Comparison of ENCODE assay signal across 8 cellular contexts in genomic region chr2:120012771-120013568, GRCh38. TPM values are rescaled to one million over a fixed set of nuclear protein-coding genes. Genes with fewer than 3 reads are reported as not detected.
DNase-seq lines count a peak whose midpoint lies in the region; ATAC-seq, FAIRE-seq and TF ChIP-seq lines count a peak whose summit lies in the region.

Gene EPB41L5 (plus strand): TSS chr2:120013077. CDS start chr2:120019085, 6,008 bp downstream.

- H3K79me2 ChIP-seq in keratinocyte (ENCODE audit: control insufficient read depth, insufficient read depth, low read length) = peaks cover 19% of the 10 kb centered on the region

- POLR2A ChIA-PET in AG04449 (lab: Yijun Ruan, JAX) = interaction anchor here (0.8 to 0.9 kb wide), 2 partner anchors 57 to 146 kb away, joined by 3 to 4 read pairs; no protein-coding TSS in a partner anchor

- peaks cover 2% of the 10 kb centered on the region for H3K9me1 ChIP-seq in keratinocyte (ENCODE audit: control insufficient read depth, extremely low read depth, insufficient read depth, low read length)

- H3K36me3 Mint-ChIP-seq in central memory CD8-positive, alpha-beta T cell (ENCODE audit: insufficient read depth) = peaks cover 5% of the 10 kb centered on the region

- peak within 1 kb of the TSS; percentile 58 for H3K4me3 Mint-ChIP-seq in central memory CD8-positive, alpha-beta T cell

- no peaks in the 10 kb centered on the region for H3K9me3 ChIP-seq in keratinocyte (ENCODE audit: control insufficient read depth, low read depth, low read length)

- H2AFZ ChIP-seq in keratinocyte (ENCODE audit: control insufficient read depth, low read length) = peak within 1 kb of the TSS; percentile 89

- H3K9ac ChIP-seq in keratinocyte (ENCODE audit: control insufficient read depth, extremely low read depth, insufficient read depth, low read length) = peak within 1 kb of the TSS; percentile 90

- no peaks in the 10 kb centered on the region for H3K9me3 Mint-ChIP-seq in central memory CD8-positive, alpha-beta T cell

- dilution Hi-C loops in keratinocyte (cut with MboI; ENCODE audit: extremely low pct_ligation_motif_present, low sequenced_read_pairs) = no loop called here

- CTCF ChIA-PET in AG04449 (lab: Yijun Ruan, JAX) = interaction anchor here (0.8 to 1.3 kb wide), 4 partner anchors 9 to 162 kb away, joined by 3 to 4 read pairs (median 3); no protein-coding TSS in a partner anchor

- peak within 1 kb of the TSS; percentile 97 for H3K4me2 ChIP-seq in keratinocyte (ENCODE audit: control insufficient read depth, extremely low read depth, insufficient read depth, low read depth, low read length)

- H3K36me3 ChIP-seq in keratinocyte (ENCODE audit: control insufficient read depth in 2 of 2, extremely low read depth in 1 of 2, insufficient read depth in 2 of 2, low read length in 2 of 2) = no peaks in the 10 kb centered on the region

- FAIRE-seq in keratinocyte (lab: Jason Lieb, UNC) = peak; percentile 5

- H3K4me1 Mint-ChIP-seq in central memory CD8-positive, alpha-beta T cell = peaks cover 20% of the 10 kb centered on the region

- peak; percentile 81 for ATAC-seq in GM18873 (IDR thresholded peaks at IDR 0.05; ENCODE audit: low FRiP score, unreplicated experiment)
- ATAC-seq in HG03135 (IDR thresholded peaks at IDR 0.05; ENCODE audit: unreplicated experiment) = peak; percentile 92
- peak; percentile 89 for ATAC-seq in central memory CD8-positive, alpha-beta T cell (replicated peaks; ENCODE audit: extremely low read depth, poor library complexity, severe bottlenecking)

- H3K4me3 ChIP-seq in AG04449 (ENCODE audit: low read depth, low read length) (peak within 1 kb of the TSS; percentile 84), keratinocyte (ENCODE audit: control insufficient read depth in 2 of 3, extremely low read depth in 1 of 3, insufficient read depth in 2 of 3, low read depth in 1 of 3, low read length in 3 of 3) (peak within 1 kb of the TSS; percentile 79 to 88 (median 88))

- no peaks in the 10 kb centered on the region for H3K27me3 Mint-ChIP-seq in central memory CD8-positive, alpha-beta T cell

- no peaks in the 10 kb centered on the region for H4K20me1 ChIP-seq in keratinocyte (ENCODE audit: control insufficient read depth, extremely low read depth, insufficient read depth, low read length)

- no peak for TF ChIP-seq CTCF in AG04449 (IDR thresholded peaks at IDR 0.05; ENCODE audit: insufficient read depth, low read length, missing control alignments)
- TF ChIP-seq CTCF in keratinocyte (optimal IDR thresholded peaks at IDR 0.05 in 1 of 3, IDR thresholded peaks at IDR 0.05 in 1 of 3, conservative IDR thresholded peaks at IDR 0.05 in 1 of 3; ENCODE audit: extremely low read depth in 1 of 3, insufficient read depth in 2 of 3, low read length in 3 of 3) = no peak

- peak; percentile 50 for DNase-seq in AG04449 (ENCODE audit: low read depth, low spot score)
- DNase-seq in NCI-H2196 treated with DMSO at 0.1 percent for 48 hours (lab: John Stamatoyannopoulos, UW; ENCODE audit: unreplicated experiment) = peak; percentile 68
- DNase-seq in activated CD4-positive, CD25-positive, alpha-beta regulatory T cell (lab: John Stamatoyannopoulos, UW) = peak; percentile 49 to 59 (median 55)
- peak; percentile 43 to 51 for DNase-seq in central memory CD8-positive, alpha-beta T cell (ENCODE audit: low spot score in 2 of 2)
- no peak for DNase-seq in keratinocyte (ENCODE audit: low read depth, low spot score)
- peak; percentile 57 to 68 for DNase-seq in stimulated activated CD4-positive, alpha-beta T cell treated with anti-CD3 and anti-CD28 coated beads, Interleukin-15, amount 100 ng/mL, for 1 hour (ENCODE audit: low read depth in 1 of 2, low spot score in 1 of 2)

- peaks cover 17% of the 10 kb centered on the region for H3K4me1 ChIP-seq in keratinocyte (ENCODE audit: control insufficient read depth, extremely low read depth, insufficient read depth, low read length)

- peak within 1 kb of the TSS; percentile 74 for H3K27ac ChIP-seq in keratinocyte (ENCODE audit: control insufficient read depth, insufficient read depth, low read length)

- no peaks in the 10 kb centered on the region for H3K27me3 ChIP-seq in keratinocyte (ENCODE audit: control insufficient read depth, extremely low read depth, insufficient read depth, low read length)

- peak within 1 kb of the TSS; percentile 33 for H3K27ac Mint-ChIP-seq in central memory CD8-positive, alpha-beta T cell (ENCODE audit: low read depth)

RNA-seq across cellular contexts. Expression of gene EPB41L5, which starts in this region (rescaled TPM):
- polyA plus RNA-seq in keratinocyte = 13.3 to 17.8 TPM (median 15.6 TPM) in 3 replicates
- polyA plus RNA-seq in keratinocyte (2011; ENCODE audit: low read depth) = 12.7 TPM
- 10.3 and 19.6 TPM in 2 replicates for polyA plus RNA-seq in keratinocyte (2011; cell fraction: cytosol; rRNA removed)
- polyA plus RNA-seq in keratinocyte (2011; cell fraction: nucleus; rRNA removed) = 21.7 and 23.6 TPM in 2 replicates
- polyA plus RNA-seq in keratinocyte (2012; ENCODE audit: low replicate concordance) = 10.6 and 11.1 TPM in 2 replicates
- polyA minus RNA-seq in keratinocyte = 12.6 to 34.2 TPM (median 27.0 TPM) in 3 replicates
- polyA minus RNA-seq in keratinocyte (2011; cell fraction: cytosol; rRNA and poly(A)+ RNA removed) = 22.1 TPM
- 26.1 and 51.1 TPM in 2 replicates for polyA minus RNA-seq in keratinocyte (2011; cell fraction: nucleus; rRNA and poly(A)+ RNA removed)
